Comparison of ENCODE assay signal across 1 cellular context in the genomic region with DNA sequence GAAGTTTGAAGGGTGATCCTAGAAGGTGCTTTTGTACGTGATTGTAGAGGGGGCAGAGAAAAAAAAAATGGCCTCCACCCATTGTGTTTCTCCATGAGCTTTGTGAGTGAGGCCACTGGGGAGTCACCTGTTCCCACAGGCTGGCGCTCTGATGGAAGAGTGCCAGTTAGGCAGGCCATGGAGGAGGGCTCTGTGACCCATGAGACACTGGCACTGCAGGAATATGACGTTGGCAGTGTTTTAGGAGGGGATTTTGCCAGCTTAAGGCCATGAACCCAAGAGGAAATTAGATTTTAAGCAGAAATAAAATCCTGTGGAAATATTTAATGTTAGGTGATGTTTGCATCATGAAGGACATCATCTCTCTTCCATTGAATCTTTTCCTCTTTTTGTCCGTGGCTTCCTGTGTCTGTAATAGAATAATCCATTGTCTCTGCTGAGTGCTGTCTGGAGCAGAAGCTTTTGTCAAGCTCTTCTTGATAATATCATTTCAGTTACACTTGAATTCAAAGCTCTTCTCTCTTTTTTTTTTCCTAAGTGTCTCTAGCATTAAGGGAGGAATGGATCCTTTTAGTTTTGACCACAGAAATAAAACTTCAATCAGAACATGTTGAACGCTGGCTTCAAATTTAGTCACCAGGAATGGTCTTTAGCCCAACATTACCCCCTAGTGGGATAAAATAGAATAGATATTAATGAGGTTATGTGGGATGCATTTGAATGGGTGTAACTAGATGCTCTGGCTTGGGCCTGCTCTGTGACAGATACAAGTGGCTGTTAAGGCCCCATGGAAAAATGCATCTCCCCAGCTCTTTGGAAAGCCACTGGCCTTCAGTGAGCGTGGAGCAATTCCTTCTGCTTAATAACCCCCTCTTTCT.
TF ChIP-seq lines count a peak whose summit lies in the region.

No MANE protein-coding gene starts in this region.

TF ChIP-seq in K562, 482 proteins besides CTCF, POLR2A, EP300 and RAD21:
- no peak for TF ChIP-seq ZNF3 (CRISPR knock-in tag; IDR thresholded peaks at IDR 0.05)
- TF ChIP-seq SMC3 (conservative IDR thresholded peaks at IDR 0.05; ENCODE audit: insufficient read depth, low read depth, low read length), result peak; percentile 59; the same call in 1 of the 2 replicates
- TF ChIP-seq, protein P1, sequence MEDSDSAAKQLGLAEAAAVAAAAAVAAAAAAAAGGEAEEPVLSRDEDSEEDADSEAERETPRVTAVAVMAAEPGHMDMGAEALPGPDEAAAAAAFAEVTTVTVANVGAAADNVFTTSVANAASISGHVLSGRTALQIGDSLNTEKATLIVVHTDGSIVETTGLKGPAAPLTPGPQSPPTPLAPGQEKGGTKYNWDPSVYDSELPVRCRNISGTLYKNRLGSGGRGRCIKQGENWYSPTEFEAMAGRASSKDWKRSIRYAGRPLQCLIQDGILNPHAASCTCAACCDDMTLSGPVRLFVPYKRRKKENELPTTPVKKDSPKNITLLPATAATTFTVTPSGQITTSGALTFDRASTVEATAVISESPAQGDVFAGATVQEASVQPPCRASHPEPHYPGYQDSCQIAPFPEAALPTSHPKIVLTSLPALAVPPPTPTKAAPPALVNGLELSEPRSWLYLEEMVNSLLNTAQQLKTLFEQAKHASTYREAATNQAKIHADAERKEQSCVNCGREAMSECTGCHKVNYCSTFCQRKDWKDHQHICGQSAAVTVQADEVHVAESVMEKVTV (CRISPR knock-in tag; IDR thresholded peaks at IDR 0.05), result peak; percentile 51; the same call in 1 of the 2 replicates
- TF ChIP-seq SMARCC2 (IDR thresholded peaks at IDR 0.05; ENCODE audit: low read depth), result no peak
- no peak for TF ChIP-seq L3MBTL2 (IDR thresholded peaks at IDR 0.05)
- TF ChIP-seq ZFP36 (IDR thresholded peaks at IDR 0.05; ENCODE audit: low read depth, low read length, partially characterized antibody), result no peak
- no peak for TF ChIP-seq ZNF274 (IDR thresholded peaks at IDR 0.05; ENCODE audit: borderline replicate concordance, low read depth, low read length)
- TF ChIP-seq, protein P2, sequence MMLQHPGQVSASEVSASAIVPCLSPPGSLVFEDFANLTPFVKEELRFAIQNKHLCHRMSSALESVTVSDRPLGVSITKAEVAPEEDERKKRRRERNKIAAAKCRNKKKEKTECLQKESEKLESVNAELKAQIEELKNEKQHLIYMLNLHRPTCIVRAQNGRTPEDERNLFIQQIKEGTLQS (IDR thresholded peaks at IDR 0.05), result no peak
- TF ChIP-seq, protein P2 (CRISPR knock-in tag; conservative IDR thresholded peaks at IDR 0.05), result no peak
- TF ChIP-seq STAG1 (CRISPR knock-in tag; IDR thresholded peaks at IDR 0.05; ENCODE audit: borderline replicate concordance), result no peak
- no peak for TF ChIP-seq ZNF444 (CRISPR knock-in tag; IDR thresholded peaks at IDR 0.05)
- TF ChIP-seq CREM (IDR thresholded peaks at IDR 0.05; ENCODE audit: low read depth), result no peak
- TF ChIP-seq, protein P3, sequence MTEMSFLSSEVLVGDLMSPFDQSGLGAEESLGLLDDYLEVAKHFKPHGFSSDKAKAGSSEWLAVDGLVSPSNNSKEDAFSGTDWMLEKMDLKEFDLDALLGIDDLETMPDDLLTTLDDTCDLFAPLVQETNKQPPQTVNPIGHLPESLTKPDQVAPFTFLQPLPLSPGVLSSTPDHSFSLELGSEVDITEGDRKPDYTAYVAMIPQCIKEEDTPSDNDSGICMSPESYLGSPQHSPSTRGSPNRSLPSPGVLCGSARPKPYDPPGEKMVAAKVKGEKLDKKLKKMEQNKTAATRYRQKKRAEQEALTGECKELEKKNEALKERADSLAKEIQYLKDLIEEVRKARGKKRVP (CRISPR knock-in tag; IDR thresholded peaks at IDR 0.05), result no peak
- TF ChIP-seq CBX3 (IDR thresholded peaks at IDR 0.05; ENCODE audit: borderline replicate concordance in 1 of 2, low read length in 2 of 2), result no peak
